ENCODE assay signal across 8 cellular contexts in genomic region chr11:125688066-125688465, GRCh38. TPM values are rescaled to one million over a fixed set of nuclear protein-coding genes. Genes with fewer than 3 reads are reported as not detected.
"Had no signal": no experiment of that assay in that cellular context is flagged by ENCODE, and none has a peak within 500 bp of the region (broad histone marks: within the 10 kb centered on the region; RNA-seq: fewer than 3 reads in every experiment).

No MANE protein-coding gene starts in this region.

- DNase-seq: IMR-90, KBM-7 had no signal

- FAIRE-seq: HTR-8/SVneo, K562 had no signal

- H3K27ac ChIP-seq: HL-60 had no signal

- H3K4me3 ChIP-seq: K562 had no signal

- ATAC-seq: K562 had no signal

RNA-seq across cellular contexts. Expression of gene ACRV1, which starts 7.4 kb away (rescaled TPM):
- total RNA-seq: HT-29, HT1080, IMR-90, K562 had no signal
- polyA plus RNA-seq: IgD-negative memory B cell, IMR-90 had no signal

RNA-seq across cellular contexts. Expression of gene PATE1, which starts 58.0 kb away (rescaled TPM):
- total RNA-seq: HT-29, HT1080, IMR-90, K562 had no signal
- polyA plus RNA-seq: IgD-negative memory B cell, IMR-90, K562 had no signal
